ENCODE assay signal across 13 cellular contexts in the genomic region with DNA sequence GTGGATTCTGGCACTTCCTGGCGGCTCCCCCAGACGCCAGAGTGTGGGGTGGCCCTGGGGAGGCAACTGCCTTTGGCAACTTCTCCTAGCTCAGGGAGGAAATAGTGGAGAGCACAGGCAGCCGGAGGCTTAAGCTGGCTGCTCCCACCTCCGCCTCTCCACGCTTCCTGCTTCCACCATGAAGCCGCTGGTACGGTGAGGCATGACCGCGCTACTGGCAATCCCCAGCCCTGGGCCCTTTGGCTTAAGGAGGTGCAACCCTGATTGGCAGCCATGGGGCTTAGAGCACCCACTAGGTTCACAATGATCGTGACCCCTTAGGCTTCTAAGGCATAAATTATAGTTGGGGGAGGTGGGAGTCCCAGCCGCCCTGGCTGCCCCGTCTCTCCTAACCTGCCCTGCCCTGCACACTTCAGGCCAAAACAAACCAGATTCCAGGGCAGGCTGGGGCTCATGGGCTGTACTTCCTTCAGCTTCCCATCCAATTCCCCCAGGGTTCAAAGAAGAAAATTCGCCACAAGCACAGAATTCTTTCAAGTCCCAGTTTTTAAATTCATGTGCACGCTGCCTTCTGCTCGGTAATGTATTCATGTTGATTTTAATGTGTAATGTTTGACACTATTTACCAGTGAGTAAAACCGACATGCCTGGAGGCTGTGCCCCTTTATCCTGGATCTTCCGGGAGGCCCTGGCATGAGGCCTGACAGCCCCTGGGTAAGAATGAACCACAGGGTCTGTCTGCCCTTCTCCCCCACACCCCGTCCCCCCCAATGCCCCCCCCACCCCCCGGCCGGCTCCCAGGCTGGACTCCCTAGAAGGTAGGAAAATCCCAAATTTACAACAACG.
DNase-seq lines count a peak whose midpoint lies in the region; ATAC-seq, FAIRE-seq and TF ChIP-seq lines count a peak whose summit lies in the region.
"Had no signal": no experiment of that assay in that cellular context is flagged by ENCODE, and none has a peak within 500 bp of the region (broad histone marks: within the 10 kb centered on the region; RNA-seq: fewer than 3 reads in every experiment).

No MANE protein-coding gene starts in this region.

- no peak overlapping the region for H3K18ac ChIP-seq in H1 (ENCODE audit: extremely low read depth, low read length)

- no peaks in the 10 kb centered on the region for H3K36me3 ChIP-seq in H1 (ENCODE audit: control insufficient read depth in 2 of 4, insufficient read depth in 4 of 4, low read length in 3 of 4)
- no peaks in the 10 kb centered on the region for H3K36me3 ChIP-seq in vagina
- H3K36me3 ChIP-seq in OCI-LY7 (ENCODE audit: insufficient read depth, low read length), result no peaks in the 10 kb centered on the region
- H3K36me3 ChIP-seq: transverse colon had no signal

- no peaks in the 10 kb centered on the region for H3K36me3 Mint-ChIP-seq in activated naive CD4-positive, alpha-beta T cell treated with anti-CD3 and anti-CD28 coated beads for 36 hours (ENCODE audit: low read depth)

- peaks cover 12% of the 10 kb centered on the region for H3K4me1 Mint-ChIP-seq in activated naive CD4-positive, alpha-beta T cell treated with anti-CD3 and anti-CD28 coated beads for 36 hours (ENCODE audit: low read depth)

- no peaks in the 10 kb centered on the region for H3K9me2 ChIP-seq in OCI-LY7 (ENCODE audit: insufficient read depth, low read length)

- peaks cover 0 to 4% (median 2%) of the 10 kb centered on the region in 4 experiments; a peak in 3 of 7 replicates for H3K27me3 ChIP-seq in H1 (replicated peaks in 1 of 4; ENCODE audit: control insufficient read depth in 3 of 4, extremely low read depth in 1 of 4, insufficient read depth in 3 of 4, low read length in 3 of 4)
- H3K27me3 ChIP-seq in vagina, result no peaks in the 10 kb centered on the region

- no peak overlapping the region for H3K23ac ChIP-seq in H1 (ENCODE audit: insufficient read length)

- H2AFZ ChIP-seq in H1 (ENCODE audit: low read length), result 0 out of 2 replicates have a peak overlapping the region, but pooled peaks have one; percentile 29
- no peak overlapping the region for H2AFZ ChIP-seq in OCI-LY7 (ENCODE audit: low read length)

- no peaks in the 10 kb centered on the region for H3K79me1 ChIP-seq in H1 (ENCODE audit: low read depth, low read length)

- POLR2A ChIA-PET in H1 (lab: Charles Lee; ENCODE audit: partially characterized antibody), result interaction anchor here (3.7 kb wide), 1 partner anchor 18 kb away, joined by 13 read pairs; no protein-coding TSS in a partner anchor
- POLR2A ChIA-PET in OCI-LY7 (lab: Charles Lee), result no interaction called here

- no peaks in the 10 kb centered on the region for H3K9me3 ChIP-seq in H1 (ENCODE audit: insufficient read depth in 2 of 2, low read depth in 1 of 2, low read length in 1 of 2)
- H3K9me3 ChIP-seq in vagina, result no peaks in the 10 kb centered on the region
- no peaks in the 10 kb centered on the region for H3K9me3 ChIP-seq in OCI-LY7 (ENCODE audit: low read length)
- H3K9me3 ChIP-seq: A549, transverse colon had no signal

- no peak overlapping the region for H4K5ac ChIP-seq in H1 (ENCODE audit: insufficient read length, low read depth, low read length)

- H3K56ac ChIP-seq in H1 (replicated peaks; ENCODE audit: insufficient read length, low read depth, low read length), result no peak overlapping the region

- TF ChIP-seq POLR2A in H1 (IDR thresholded peaks at IDR 0.05; ENCODE audit: control extremely low read depth in 1 of 2, low read depth in 2 of 2, low read length in 2 of 2) (no peak), vagina (IDR thresholded peaks at IDR 0.05) (no peak)

- peak; percentile 39 for DNase-seq in activated naive CD4-positive, alpha-beta T cell treated with anti-CD3 and anti-CD28 coated beads for 36 hours
- no peak for DNase-seq in activated naive CD4-positive, alpha-beta T cell (lab: John Stamatoyannopoulos, UW)
- DNase-seq in H1 (ENCODE audit: low read depth in 1 of 2, low spot score in 2 of 2) (no peak), lung microvascular endothelial cell (ENCODE audit: low read depth in 2 of 2) (peak; percentile 37 to 46), vagina (ENCODE audit: extremely low spot score in 2 of 2) (peak; percentile 65 to 74), OCI-LY7 (ENCODE audit: low spot score) (no peak)
- no peak for DNase-seq in NK-92 treated with Interleukin-12 subunit alpha and Interleukin-12 subunit beta, amount 100 ng/mL, for 24 hours (lab: John Stamatoyannopoulos, UW)
- DNase-seq: activated CD8-positive, alpha-beta T cell treated with anti-CD3 and anti-CD28 coated beads for 36 hours; amygdala; stimulated activated CD4-positive, alpha-beta T cell treated with anti-CD3 and anti-CD28 coated beads, Interleukin-4, amount 100 ng/mL, for 1 hour; transverse colon had no signal

- no peak overlapping the region for H2AK5ac ChIP-seq in H1 (ENCODE audit: low read depth, low read length)

- intact Hi-C loops in activated naive CD4-positive, alpha-beta T cell treated with anti-CD3 and anti-CD28 coated beads for 36 hours (cut with micrococcal nuclease), result no loop called here
- intact Hi-C loops in vagina (cut with DNase I), result no loop called here
- intact Hi-C loops in OCI-LY7 (cut with micrococcal nuclease; ENCODE audit: unreplicated experiment), result no loop called here

- no peak for TF ChIP-seq EP300 in H1 (IDR thresholded peaks at IDR 0.05; ENCODE audit: borderline replicate concordance in 1 of 2, low read depth in 2 of 2, low read length in 2 of 2)

- FAIRE-seq in H1 (lab: Jason Lieb, UNC), result no peak
- FAIRE-seq: A549 had no signal

- H3K4me1 ChIP-seq in H1 (replicated peaks in 1 of 4; ENCODE audit: control insufficient read depth in 3 of 4, insufficient read depth in 4 of 4, low read length in 3 of 4) (peaks cover 3 to 8% (median 4%) of the 10 kb centered on the region in 4 experiments; a peak in 6 of 7 replicates), vagina (no peaks in the 10 kb centered on the region), OCI-LY7 (ENCODE audit: insufficient read depth, low read length, poor library complexity, severe bottlenecking) (peaks cover 31% of the 10 kb centered on the region)
- H3K4me1 ChIP-seq: A549, transverse colon had no signal

- no peak overlapping the region for H2BK15ac ChIP-seq in H1 (ENCODE audit: low read length)

- no peaks in the 10 kb centered on the region for H3K23me2 ChIP-seq in H1 (ENCODE audit: low read depth, low read length)

- no peak overlapping the region for H2BK5ac ChIP-seq in H1 (ENCODE audit: low read depth, low read length)

- no peak overlapping the region for H3K27ac Mint-ChIP-seq in activated naive CD4-positive, alpha-beta T cell treated with anti-CD3 and anti-CD28 coated beads for 36 hours
- H3K27ac Mint-ChIP-seq: activated CD8-positive, alpha-beta T cell treated with anti-CD3 and anti-CD28 coated beads for 36 hours had no signal

- H4K8ac ChIP-seq in H1 (ENCODE audit: extremely low read depth, insufficient read depth, low read length), result no peak overlapping the region

- H3K79me2 ChIP-seq in H1 (ENCODE audit: control insufficient read depth in 1 of 2, insufficient read depth in 2 of 2, low read length in 2 of 2) (no peaks in the 10 kb centered on the region), OCI-LY7 (ENCODE audit: insufficient read depth, low read depth, low read length) (no peaks in the 10 kb centered on the region)

- H2BK20ac ChIP-seq in H1 (ENCODE audit: low read length), result no peak overlapping the region

- BruUV-seq in OCI-LY7 (replicated peaks; lab: Mats Ljungman, UMichigan), result no TSS peak

- H3K4me2 ChIP-seq in H1 (ENCODE audit: insufficient read depth in 1 of 2, low read depth in 2 of 2, low read length in 2 of 2) (no peak overlapping the region), OCI-LY7 (ENCODE audit: low read length) (no peak overlapping the region)
- H3K4me2 ChIP-seq: A549 had no signal

- H3K9me3 Mint-ChIP-seq in activated naive CD4-positive, alpha-beta T cell treated with anti-CD3 and anti-CD28 coated beads for 36 hours, result no peaks in the 10 kb centered on the region
- H3K9me3 Mint-ChIP-seq: activated CD8-positive, alpha-beta T cell treated with anti-CD3 and anti-CD28 coated beads for 36 hours had no signal

- H3K4ac ChIP-seq in H1 (replicated peaks; ENCODE audit: insufficient read length, low read depth, low read length), result no peak overlapping the region

- no peak for TF ChIP-seq CTCF in H1 (IDR thresholded peaks at IDR 0.05; ENCODE audit: control extremely low read depth in 1 of 3, insufficient read depth in 1 of 3, low read depth in 1 of 3, low read length in 3 of 3)
- no peak for TF ChIP-seq CTCF in vagina (IDR thresholded peaks at IDR 0.05)
- no peak for TF ChIP-seq CTCF in OCI-LY7 (conservative IDR thresholded peaks at IDR 0.05; ENCODE audit: low read length)

- 89% methylated on average over 20 of the region's 21 CpGs; no CpG with 5 or more reads in 1 of the 2 experiments for WGBS in H1 (ENCODE audit: extremely low coverage in 1 of 2, insufficient coverage in 1 of 2, insufficient read length in 1 of 2, insufficient replicate concordance in 2 of 2, low coverage in 1 of 2, low lambda C conversion rate in 2 of 2, missing lambda C conversion rate in 1 of 2), 2 experiments

- H3K27me3 Mint-ChIP-seq in activated naive CD4-positive, alpha-beta T cell treated with anti-CD3 and anti-CD28 coated beads for 36 hours (ENCODE audit: low read depth), result no peaks in the 10 kb centered on the region
- H3K27me3 Mint-ChIP-seq: activated CD8-positive, alpha-beta T cell treated with anti-CD3 and anti-CD28 coated beads for 36 hours had no signal

- no peak overlapping the region for H2BK120ac ChIP-seq in H1 (replicated peaks; ENCODE audit: low read depth, low read length)

- H2BK12ac ChIP-seq in H1 (ENCODE audit: low read depth, low read length), result no peak overlapping the region

- no peak overlapping the region for H3K9ac ChIP-seq in H1 (replicated peaks in 1 of 4; ENCODE audit: extremely low read depth in 1 of 4, low read depth in 3 of 4, low read length in 3 of 4)

- H3K14ac ChIP-seq in H1 (ENCODE audit: insufficient read length), result no peak overlapping the region

- no peak overlapping the region for H3K4me3 Mint-ChIP-seq in activated naive CD4-positive, alpha-beta T cell treated with anti-CD3 and anti-CD28 coated beads for 36 hours
- H3K4me3 Mint-ChIP-seq: activated CD8-positive, alpha-beta T cell treated with anti-CD3 and anti-CD28 coated beads for 36 hours had no signal

- H4K91ac ChIP-seq in H1 (replicated peaks; ENCODE audit: insufficient read length, low read length), result no peak overlapping the region

- H3K4me3 ChIP-seq in H1 (ENCODE audit: extremely low read depth in 1 of 4, insufficient read depth in 2 of 4, low read depth in 3 of 4, low read length in 4 of 4) (no peak overlapping the region), vagina (peak overlapping the region in 1 of 2 donors; percentile 41), OCI-LY7 (ENCODE audit: low read depth, low read length, poor library complexity, severe bottlenecking) (no peak overlapping the region)
- H3K4me3 ChIP-seq: A549, transverse colon had no signal

- H3K27ac ChIP-seq in H1 (ENCODE audit: low read depth, low read length), result no peak overlapping the region
- H3K27ac ChIP-seq in vagina, result no peak overlapping the region
- H3K27ac ChIP-seq in OCI-LY7 (ENCODE audit: low read depth, low read length, poor library complexity, severe bottlenecking), result no peak overlapping the region
- H3K27ac ChIP-seq: A549, transverse colon had no signal

- H4K20me1 ChIP-seq in H1 (replicated peaks in 1 of 2; ENCODE audit: control insufficient read depth in 1 of 2, insufficient read depth in 2 of 2, low read length in 2 of 2) (no peaks in the 10 kb centered on the region), OCI-LY7 (ENCODE audit: insufficient read depth, low read length) (no peaks in the 10 kb centered on the region)

- no peak for TF ChIP-seq RAD21 in H1 (IDR thresholded peaks at IDR 0.05 in 1 of 2, conservative IDR thresholded peaks at IDR 0.05 in 1 of 2; ENCODE audit: low read depth in 2 of 2, low read length in 2 of 2)

- no peak for ATAC-seq in HG03469 (IDR thresholded peaks at IDR 0.05; ENCODE audit: unreplicated experiment)
- ATAC-seq: activated CD8-positive, alpha-beta T cell treated with anti-CD3 and anti-CD28 coated beads for 36 hours had no signal

- CTCF ChIA-PET in activated naive CD4-positive, alpha-beta T cell treated with anti-CD3 and anti-CD28 coated beads for 36 hours (lab: Charles Lee), result interaction anchor here (2.2 to 2.6 kb wide), 2 partner anchors 13 to 14 kb away, joined by 8 to 13 read pairs; no protein-coding TSS in a partner anchor
- CTCF ChIA-PET in H1 (lab: Charles Lee; ENCODE audit: partially characterized antibody), result interaction anchor here (1.0 to 5.3 kb wide), 7 partner anchors 14 to 89 kb away, joined by 3 to 48 read pairs (median 4); no protein-coding TSS in a partner anchor
- CTCF ChIA-PET in OCI-LY7 (lab: Charles Lee; ENCODE audit: unreplicated experiment), result no interaction called here

Comparison
In these comparisons a context has a peak if more than half of its experiments do, and no peak if none do; other contexts are left out.
1. DNase-seq: peak in activated naive CD4-positive, alpha-beta T cell treated with anti-CD3 and anti-CD28 coated beads for 36 hours (single experiment), lung microvascular endothelial cell (2 of 2) and vagina (2 of 2); none in activated naive CD4-positive, alpha-beta T cell (0 of 4), H1 (0 of 2), OCI-LY7 (single experiment) and NK-92 treated with Interleukin-12 subunit alpha and Interleukin-12 subunit beta, amount 100 ng/mL, for 24 hours (single experiment).